ENCODE assay signal across 13 cellular contexts in genomic region chr4:76703676-76704075, GRCh38.
DNase-seq lines count a peak whose midpoint lies in the region; ATAC-seq and TF ChIP-seq lines count a peak whose summit lies in the region.
"Had no signal": no experiment of that assay in that cellular context is flagged by ENCODE, and none has a peak within 500 bp of the region (broad histone marks: within the 10 kb centered on the region; RNA-seq: fewer than 3 reads in every experiment).

No MANE protein-coding gene starts in this region.

- no peaks in the 10 kb centered on the region for H3K36me3 ChIP-seq in SJCRH30
- H3K36me3 ChIP-seq in esophagus squamous epithelium, result no peaks in the 10 kb centered on the region

- TF ChIP-seq POLR2A in esophagus squamous epithelium (IDR thresholded peaks at IDR 0.05), result no peak

- H3K4me1 ChIP-seq in SJCRH30 (peaks cover 41% of the 10 kb centered on the region), esophagus squamous epithelium (peaks cover 9 to 30% (median 16%) of the 10 kb centered on the region in 3 donors)

- peak overlapping the region; percentile 87; the same call in 1 of the 2 replicates for H3K27ac ChIP-seq in C4-2B
- peak overlapping the region; percentile 41; the same call in 1 of the 2 replicates for H3K27ac ChIP-seq in SJCRH30
- H3K27ac ChIP-seq in esophagus squamous epithelium, result peak overlapping the region; percentile 25 to 64 (median 55)
- H3K27ac ChIP-seq: KMS-11 had no signal

- POLR2A ChIA-PET in HEK293T (lab: Yijun Ruan, JAX), result no interaction called here

- peak overlapping the region; percentile 28 for H3K4me3 Mint-ChIP-seq in neural crest cell
- H3K4me3 Mint-ChIP-seq: naive B cell had no signal

- no peaks in the 10 kb centered on the region for H3K27me3 ChIP-seq in SJCRH30
- H3K27me3 ChIP-seq in esophagus squamous epithelium, result no peaks in the 10 kb centered on the region

- DNase-seq in SJCRH30 (no peak), esophagus squamous epithelium (lab: John Stamatoyannopoulos, UW) (no peak), neural crest cell (ENCODE audit: low read depth, low spot score) (no peak), HEK293T (ENCODE audit: extremely low spot score) (no peak), inferior parietal cortex (ENCODE audit: extremely low spot score) (no peak), NCI-H187 (lab: John Stamatoyannopoulos, UW) (no peak)
- DNase-seq: activated naive CD4-positive, alpha-beta T cell treated with Interleukin-2 at 50 U/mL for 16 hours; AML-193; naive B cell; stimulated activated naive CD4-positive, alpha-beta T cell treated with Interleukin-2 at 50 U/mL for 16 hours had no signal

- peaks cover 67% of the 10 kb centered on the region for H3K4me1 Mint-ChIP-seq in neural crest cell
- H3K4me1 Mint-ChIP-seq: naive B cell had no signal

- H3K4me3 ChIP-seq in SJCRH30, result no peak overlapping the region
- H3K4me3 ChIP-seq in esophagus squamous epithelium, result no peak overlapping the region

- CTCF ChIA-PET in HEK293T (lab: Yijun Ruan, JAX), result no interaction called here

- TF ChIP-seq CTCF in C4-2B (conservative IDR thresholded peaks at IDR 0.05), result no peak
- TF ChIP-seq CTCF in esophagus squamous epithelium (IDR thresholded peaks at IDR 0.05), result no peak
- TF ChIP-seq CTCF in neural crest cell (conservative IDR thresholded peaks at IDR 0.05), result no peak

- no peaks in the 10 kb centered on the region for H3K27me3 Mint-ChIP-seq in neural crest cell (ENCODE audit: low read depth)

- H3K36me3 Mint-ChIP-seq in neural crest cell (ENCODE audit: low read depth), result peaks cover 14% of the 10 kb centered on the region
- H3K36me3 Mint-ChIP-seq: naive B cell had no signal

- WGBS in esophagus squamous epithelium, 2 donors, result 39 to 50% methylated on average over 3 of the region's 3 CpGs

- ATAC-seq in activated CD4-positive, CD25-positive, alpha-beta regulatory T cell treated with anti-CD3 and anti-CD28 coated beads, Interleukin-2, amount 50 U/mL, for 24 hours, result no peak

- H3K9me3 ChIP-seq in SJCRH30 (replicated peaks), result no peaks in the 10 kb centered on the region
- H3K9me3 ChIP-seq in esophagus squamous epithelium, result no peaks in the 10 kb centered on the region

- peaks cover 3% of the 10 kb centered on the region for H3K9me3 Mint-ChIP-seq in neural crest cell
- H3K9me3 Mint-ChIP-seq: naive B cell had no signal

- intact Hi-C loops in esophagus squamous epithelium (cut with DNase I), result no loop called here

- H3K27ac Mint-ChIP-seq in neural crest cell (ENCODE audit: unreplicated experiment), result no peak overlapping the region
- H3K27ac Mint-ChIP-seq: naive B cell had no signal

TF ChIP-seq in HEK293T, 16 proteins besides CTCF, POLR2A, EP300 and RAD21:
- TF ChIP-seq TARDBP (IDR thresholded peaks at IDR 0.05), result no peak
- TF ChIP-seq ZNF384 (IDR thresholded peaks at IDR 0.05), result no peak
- no peak for TF ChIP-seq FOXA1 (IDR thresholded peaks at IDR 0.05)
- TF ChIP-seq SP1 (IDR thresholded peaks at IDR 0.05), result no peak
- TF ChIP-seq L3MBTL2 (conservative IDR thresholded peaks at IDR 0.05), result no peak
- TF ChIP-seq HDGF (IDR thresholded peaks at IDR 0.05; ENCODE audit: borderline replicate concordance), result no peak
- TF ChIP-seq SUZ12 (IDR thresholded peaks at IDR 0.05), result no peak
- TF ChIP-seq LEF1 (IDR thresholded peaks at IDR 0.05; ENCODE audit: borderline replicate concordance), result no peak
- TF ChIP-seq PKNOX1 (IDR thresholded peaks at IDR 0.05), result no peak
- TF ChIP-seq FOXM1 (IDR thresholded peaks at IDR 0.05; ENCODE audit: borderline replicate concordance), result no peak
- TF ChIP-seq ELF4 (IDR thresholded peaks at IDR 0.05), result no peak
- TF ChIP-seq BHLHE40 (IDR thresholded peaks at IDR 0.05; ENCODE audit: borderline replicate concordance), result no peak
- TF ChIP-seq CTBP1 (IDR thresholded peaks at IDR 0.05; ENCODE audit: borderline replicate concordance), result no peak
- TF ChIP-seq NFRKB (IDR thresholded peaks at IDR 0.05), result no peak
- no peak for TF ChIP-seq ARNT (IDR thresholded peaks at IDR 0.05)
- no peak for TF ChIP-seq FOXK2 (IDR thresholded peaks at IDR 0.05)
